ENCODE assay signal across 1 cellular context in the genomic region with DNA sequence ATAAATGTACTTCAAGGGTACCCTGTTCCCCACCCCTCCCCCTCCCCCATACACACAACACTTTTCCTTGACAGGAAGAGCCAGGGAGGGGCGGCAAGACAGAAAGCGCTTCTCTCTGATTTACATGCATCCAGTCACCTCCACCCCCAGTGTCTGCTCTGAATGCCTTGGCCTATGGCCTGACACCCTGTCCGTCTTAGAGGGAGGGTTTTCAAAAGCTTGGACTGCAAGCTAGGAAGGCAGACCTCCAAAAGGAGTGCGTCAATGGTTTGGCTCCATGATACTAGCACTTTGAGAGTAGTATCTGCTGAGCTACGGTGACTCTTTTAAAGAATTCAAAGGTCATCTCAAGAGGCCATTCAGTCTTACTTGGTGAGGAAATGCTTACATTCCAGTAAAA.
TF ChIP-seq lines count a peak whose summit lies in the region.

No MANE protein-coding gene starts in this region.

TF ChIP-seq in H1, 55 proteins besides CTCF, POLR2A, EP300 and RAD21 (continued from another document):
- TF ChIP-seq RBBP5 (IDR thresholded peaks at IDR 0.05; ENCODE audit: borderline replicate concordance, low read depth, low read length) = no peak
- TF ChIP-seq CEBPB (IDR thresholded peaks at IDR 0.05; ENCODE audit: low read depth, low read length) = no peak
- no peak for TF ChIP-seq TEAD4 (IDR thresholded peaks at IDR 0.05; ENCODE audit: low read depth, low read length)
- TF ChIP-seq TAF1 (IDR thresholded peaks at IDR 0.05; ENCODE audit: low read depth, low read length) = no peak
- no peak for TF ChIP-seq RNF2 (IDR thresholded peaks at IDR 0.05; ENCODE audit: borderline replicate concordance, low read depth, low read length, missing control alignments, poor library complexity, severe bottlenecking)
- no peak for TF ChIP-seq NANOG (IDR thresholded peaks at IDR 0.05; ENCODE audit: insufficient read depth, low read depth, low read length, poor library complexity, severe bottlenecking)
- TF ChIP-seq POU5F1 (IDR thresholded peaks at IDR 0.05; ENCODE audit: low read depth, low read length) = no peak
